In the genomic region with DNA sequence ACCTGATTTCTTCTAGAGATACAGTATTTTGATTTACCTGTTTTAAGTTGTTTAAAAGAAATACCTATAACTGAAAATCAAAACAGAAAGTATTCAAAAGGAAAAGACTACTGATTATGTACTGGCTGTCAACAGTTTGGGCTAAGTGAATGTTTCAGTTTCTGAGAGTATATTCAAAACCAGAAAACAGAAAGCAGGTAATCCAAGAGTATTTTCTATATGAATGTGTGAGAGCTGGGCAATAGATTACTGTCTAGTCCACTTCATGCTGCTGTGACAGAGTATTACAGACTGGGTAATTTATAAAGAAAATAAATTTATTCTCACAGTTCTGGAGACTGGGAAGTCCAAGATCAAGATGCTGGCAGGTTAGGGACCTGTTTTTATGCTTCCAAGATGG, we compare ENCODE assay signal across 13 cellular contexts.
A peak's percentile ranks its signal among the peaks of the same experiment; 100 is the strongest.
DNase-seq lines count a peak whose midpoint lies in the region; ATAC-seq and TF ChIP-seq lines count a peak whose summit lies in the region.
"Had no signal": no experiment of that assay in that cellular context is flagged by ENCODE, and none has a peak within 500 bp of the region (broad histone marks: within the 10 kb centered on the region; RNA-seq: fewer than 3 reads in every experiment).

No MANE protein-coding gene starts in this region.

- H3K9me3 ChIP-seq in gastrocnemius medialis: no peaks in the 10 kb centered on the region
- H3K9me3 ChIP-seq: breast epithelium had no signal

- no peaks in the 10 kb centered on the region for H3K36me3 ChIP-seq in gastrocnemius medialis
- H3K36me3 ChIP-seq: breast epithelium had no signal

- intact Hi-C loops in left ventricle myocardium superior (cut with micrococcal nuclease): no loop called here
- intact Hi-C loops in gastrocnemius medialis (cut with DNase I; ENCODE audit: low total_unique reads): no loop called here

- no peak overlapping the region for H3K4me3 ChIP-seq in gastrocnemius medialis
- H3K4me3 ChIP-seq: breast epithelium had no signal

- H3K36me3 Mint-ChIP-seq in activated naive CD4-positive, alpha-beta T cell treated with anti-CD3 and anti-CD28 coated beads, Interleukin-2, amount 50 U/mL, for 72 hours: peaks cover 24 to 41% of the 10 kb centered on the region in 2 donors

- no peaks in the 10 kb centered on the region for H3K27me3 ChIP-seq in gastrocnemius medialis
- H3K27me3 ChIP-seq: breast epithelium had no signal

- no peak for TF ChIP-seq POLR2A in gastrocnemius medialis (IDR thresholded peaks at IDR 0.05)

- TF ChIP-seq CTCF in gastrocnemius medialis (IDR thresholded peaks at IDR 0.05 in 4 of 5, conservative IDR thresholded peaks at IDR 0.05 in 1 of 5): no peak

- H3K27ac Mint-ChIP-seq in activated naive CD4-positive, alpha-beta T cell treated with anti-CD3 and anti-CD28 coated beads, Interleukin-2, amount 50 U/mL, for 72 hours: peak overlapping the region; percentile 48 to 51

- DNase-seq in activated naive CD4-positive, alpha-beta T cell treated with anti-CD3 and anti-CD28 coated beads, Interleukin-2, amount 50 U/mL, for 72 hours (ENCODE audit: low spot score in 2 of 2): no peak
- DNase-seq in SIG-M5 treated with dmso at 0.1 percent for 504 hours (lab: John Stamatoyannopoulos, UW; ENCODE audit: unreplicated experiment) (no peak), left ventricle myocardium superior (no peak), gastrocnemius medialis (no peak), NCI-H2081 (lab: John Stamatoyannopoulos, UW) (no peak)
- DNase-seq: DMS79 treated with DMSO at 0.1 percent for 48 hours; left cardiac atrium; NCI-H1417 treated with DMSO at 0.1 percent for 48 hours; stimulated activated CD4-positive, alpha-beta T cell treated with anti-CD3 and anti-CD28 coated beads, Interleukin-4, amount 100 ng/mL, for 4 hours had no signal

- H3K27ac ChIP-seq in gastrocnemius medialis: no peak overlapping the region
- H3K27ac ChIP-seq: breast epithelium had no signal

- ATAC-seq in GM18873 (IDR thresholded peaks at IDR 0.05; ENCODE audit: low FRiP score, unreplicated experiment) (peak; percentile 98), GM21390 (IDR thresholded peaks at IDR 0.05; ENCODE audit: unreplicated experiment) (peak; percentile 100), HG03064 (IDR thresholded peaks at IDR 0.05; ENCODE audit: low read depth, unreplicated experiment) (peak; percentile 99), left ventricle myocardium superior (no peak), gastrocnemius medialis (no peak)
- ATAC-seq in activated naive CD4-positive, alpha-beta T cell treated with anti-CD3 and anti-CD28 coated beads, Interleukin-2, amount 50 U/mL, for 72 hours: peak; percentile 90 to 95
- ATAC-seq: left cardiac atrium had no signal

- in situ Hi-C loops in gastrocnemius medialis (cut with MboI; ENCODE audit: low sequenced_read_pairs in 4 of 4): no loop called here

- H3K4me1 ChIP-seq in gastrocnemius medialis: no peaks in the 10 kb centered on the region
- H3K4me1 ChIP-seq: breast epithelium had no signal

- H3K9me3 Mint-ChIP-seq in activated naive CD4-positive, alpha-beta T cell treated with anti-CD3 and anti-CD28 coated beads, Interleukin-2, amount 50 U/mL, for 72 hours: peaks cover 13 to 20% of the 10 kb centered on the region in 2 donors

Comparison
In these comparisons a context has a peak if more than half of its experiments do, and no peak if none do; other contexts are left out.
1. ATAC-seq: peak in GM18873 (single experiment), GM21390 (single experiment), HG03064 (single experiment) and activated naive CD4-positive, alpha-beta T cell treated with anti-CD3 and anti-CD28 coated beads, Interleukin-2, amount 50 U/mL, for 72 hours (2 of 2); none in left ventricle myocardium superior (single experiment) and gastrocnemius medialis (0 of 2).